25 cellular contexts compared by ENCODE assay signal in the genomic region with DNA sequence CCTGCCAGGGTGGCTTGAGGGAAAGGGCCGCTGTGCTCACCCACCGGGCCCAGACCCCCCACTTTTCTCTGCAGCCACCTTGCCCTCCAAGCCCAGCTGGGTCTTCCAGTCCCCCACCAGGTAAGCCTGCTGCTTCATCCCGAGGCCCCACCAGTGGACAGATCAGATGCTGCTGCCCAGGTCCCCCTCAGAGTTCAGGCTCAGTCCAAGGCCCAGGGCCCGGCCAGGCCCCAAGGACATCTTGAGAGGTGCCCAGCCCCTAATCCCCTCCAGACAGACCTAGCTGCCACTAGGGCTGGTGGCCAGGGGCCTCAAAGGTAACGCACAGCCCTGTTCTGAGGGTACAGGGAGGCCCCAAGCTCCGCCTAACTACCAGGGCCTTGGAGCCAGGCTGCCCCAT.
"Had no signal": no experiment of that assay in that cellular context is flagged by ENCODE, and none has a peak within 500 bp of the region (broad histone marks: within the 10 kb centered on the region; RNA-seq: fewer than 3 reads in every experiment).

No MANE protein-coding gene starts in this region.

- H3K27ac ChIP-seq: neutrophil, pancreas, psoas muscle, right lobe of liver, sigmoid colon, suprapubic skin, testis, transverse colon, upper lobe of left lung had no signal

- H3K4me1 ChIP-seq: pancreas, psoas muscle, right lobe of liver had no signal

- H3K4me3 ChIP-seq: pancreas, psoas muscle, right lobe of liver, sigmoid colon, suprapubic skin, testis, tibial artery, transverse colon, upper lobe of left lung had no signal

- H3K9me3 ChIP-seq: neutrophil, pancreas, psoas muscle, right lobe of liver, sigmoid colon, suprapubic skin, testis, tibial artery, transverse colon, upper lobe of left lung had no signal

- H3K36me3 ChIP-seq: neutrophil, pancreas, right lobe of liver, sigmoid colon, suprapubic skin, tibial artery, transverse colon, upper lobe of left lung had no signal

- H3K27me3 ChIP-seq: neutrophil, pancreas, right lobe of liver, sigmoid colon, testis, tibial artery, transverse colon, upper lobe of left lung had no signal

- DNase-seq: naive B cell; naive thymus-derived CD8-positive, alpha-beta T cell; nucleus accumbens; pancreas; psoas muscle; right cardiac atrium; right lobe of liver; sigmoid colon; small intestine; stimulated activated CD4-positive, alpha-beta T cell treated with anti-CD3 and anti-CD28 coated beads, Interleukin-15, amount 100 ng/mL, for 24 hours; stimulated activated CD4-positive, alpha-beta T cell treated with anti-CD3 and anti-CD28 coated beads, Interleukin-2, amount 100 ng/mL, for 24 hours; stimulated activated CD4-positive, alpha-beta T cell treated with anti-CD3 and anti-CD28 coated beads, Interleukin-2, amount 100 ng/mL, for 48 hours; stimulated activated CD4-positive, alpha-beta T cell treated with anti-CD3 and anti-CD28 coated beads, Interleukin-4, amount 100 ng/mL, for 24 hours; stimulated activated naive B cell treated with anti-CD40 and anti-IgM and Interleukin-4, amounts not matched to agents 10 μg/mL and 1 μg/mL and 100 μg/mL, for 72 hours; stimulated activated naive CD8-positive, alpha-beta T cell treated with anti-CD3 and anti-CD28 coated beads, Interleukin-15, amount 100 ng/mL, for 72 hours; stimulated activated naive CD8-positive, alpha-beta T cell treated with anti-CD3 and anti-CD28 coated beads, Interleukin-15, Interleukin-2, amounts not matched to agents 100 U/mL and 50 U/mL, for 24 hours; substantia nigra; tibial artery; transverse colon had no signal

- ATAC-seq: naive thymus-derived CD8-positive, alpha-beta T cell; natural killer cell treated with Interleukin-12 subunit alpha and Interleukin-12 subunit beta and Interleukin-15 and Interleukin-18, amount 100 ng/mL, for 72 hours; pancreas; psoas muscle; right cardiac atrium; right lobe of liver; stimulated activated effector memory CD8-positive, alpha-beta T cell treated with anti-CD3 and anti-CD28 coated beads, Interleukin-12 subunit alpha, Interleukin-12 subunit beta, amount 100 ng/mL, for 72 hours; stimulated activated naive B cell treated with anti-CD40 and anti-IgM and Interleukin-4, amounts not matched to agents 10 μg/mL and 1 μg/mL and 100 μg/mL, for 72 hours; stimulated activated naive CD8-positive, alpha-beta T cell treated with anti-CD3 and anti-CD28 coated beads, Interleukin-15, amount 100 ng/mL, for 72 hours; stimulated activated naive CD8-positive, alpha-beta T cell treated with anti-CD3 and anti-CD28 coated beads, Interleukin-15, Interleukin-2, amounts not matched to agents 100 U/mL and 50 U/mL, for 24 hours had no signal
